In the genomic region with DNA sequence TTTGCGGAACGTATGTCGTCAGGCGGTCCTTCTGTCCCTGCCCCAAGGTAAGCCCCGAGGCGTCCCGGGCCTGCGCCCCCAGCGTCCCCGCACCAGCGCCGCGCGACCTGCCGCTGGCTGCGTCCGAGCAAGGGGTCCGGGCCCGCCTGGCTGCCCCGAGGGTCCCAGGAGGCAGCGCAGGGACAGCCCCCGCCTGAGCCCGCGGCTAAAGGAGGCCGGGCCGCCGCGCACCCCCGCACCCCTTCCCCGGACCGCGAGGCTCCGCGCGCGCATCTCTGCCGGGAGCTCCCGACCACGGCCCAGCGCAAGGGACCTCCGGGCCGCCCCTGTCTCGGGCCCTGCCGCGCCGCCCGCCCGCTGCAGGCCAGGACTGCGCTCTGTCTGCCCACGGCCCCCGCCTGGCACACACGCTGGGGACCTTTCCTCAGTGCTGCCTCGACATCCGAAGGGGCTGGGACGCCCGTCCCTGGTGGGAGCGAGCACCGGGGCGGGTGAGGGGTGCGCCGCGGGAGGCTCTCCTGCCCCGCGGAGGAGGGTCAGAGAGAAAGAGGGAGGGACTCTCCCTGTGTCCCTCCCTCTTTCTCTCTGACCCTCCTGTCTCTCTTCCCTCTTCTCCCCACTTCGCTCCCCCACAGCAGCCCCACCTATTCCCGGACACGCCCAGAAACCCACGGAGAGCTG, we compare ENCODE assay signal across 9 cellular contexts. TPM values are rescaled to one million over a fixed set of nuclear protein-coding genes. Genes with fewer than 3 reads are reported as not detected.
DNase-seq lines count a peak whose midpoint lies in the region; ATAC-seq and TF ChIP-seq lines count a peak whose summit lies in the region.
"Had no signal": no experiment of that assay in that cellular context is flagged by ENCODE, and none has a peak within 500 bp of the region (broad histone marks: within the 10 kb centered on the region; RNA-seq: fewer than 3 reads in every experiment).

No MANE protein-coding gene starts in this region.

- H3K4me3 ChIP-seq in A673 (ENCODE audit: low read depth, low read length, poor library complexity, severe bottlenecking) (peak overlapping the region; percentile 43), HUES64 (ENCODE audit: low read length) (peak overlapping the region; percentile 62), esophagus (ENCODE audit: low read depth in 1 of 2, low read length in 2 of 2) (peak overlapping the region; percentile 23 to 26), muscle layer of duodenum (ENCODE audit: low read depth in 1 of 2, low read length in 2 of 2) (peak overlapping the region; percentile 26 to 60), adrenal gland (peak overlapping the region in 2 of 4 donors; percentile 19 to 64)

- no peak for DNase-seq in A673 (ENCODE audit: low spot score)
- no peak for DNase-seq in NK-92 (lab: John Stamatoyannopoulos, UW; ENCODE audit: unreplicated experiment)
- no peak for DNase-seq in adrenal gland
- DNase-seq in erythroblast (lab: John Stamatoyannopoulos, UW): no peak
- DNase-seq: NCI-H524 treated with DMSO at 0.1 percent for 48 hours had no signal

- no peak for ATAC-seq in HG03039 (IDR thresholded peaks at IDR 0.05; ENCODE audit: unreplicated experiment)

- TF ChIP-seq POLR2A in adrenal gland (IDR thresholded peaks at IDR 0.05): no peak
- TF ChIP-seq POLR2A in erythroblast (IDR thresholded peaks at IDR 0.05; ENCODE audit: low read length): no peak

- H3K9me3 ChIP-seq in A673 (ENCODE audit: low read depth, low read length, poor library complexity, severe bottlenecking) (no peaks in the 10 kb centered on the region), HUES64 (ENCODE audit: insufficient read depth, low read depth, low read length) (no peaks in the 10 kb centered on the region), esophagus (ENCODE audit: control insufficient read depth in 2 of 2, insufficient read depth in 1 of 2, low read depth in 1 of 2, low read length in 1 of 2) (no peaks in the 10 kb centered on the region), muscle layer of duodenum (ENCODE audit: control insufficient read depth in 1 of 2, low read length in 2 of 2) (no peaks in the 10 kb centered on the region), adrenal gland (replicated peaks in 1 of 3) (no peaks in the 10 kb centered on the region)

- CTCF ChIA-PET in A673 (lab: Charles Lee): no interaction called here

- intact Hi-C loops in A673 (cut with micrococcal nuclease; ENCODE audit: unreplicated experiment) (no loop called here), adrenal gland (cut with DNase I) (no loop called here)

- H3K27me3 ChIP-seq in A673 (replicated peaks; ENCODE audit: insufficient read depth, low read depth, low read length, poor library complexity) (no peaks in the 10 kb centered on the region), HUES64 (ENCODE audit: insufficient read depth, low read length) (peaks cover 27% of the 10 kb centered on the region), esophagus (ENCODE audit: control insufficient read depth in 1 of 2, insufficient read depth in 2 of 2, low read length in 2 of 2) (no peaks in the 10 kb centered on the region), muscle layer of duodenum (ENCODE audit: low read depth, low read length) (no peaks in the 10 kb centered on the region), adrenal gland (no peaks in the 10 kb centered on the region)

- no TSS peak for BruUV-seq in A673 (replicated peaks; lab: Mats Ljungman, UMichigan)

- WGBS in HUES64: 1% methylated on average over 68 of the region's 68 CpGs
- 3% methylated on average over 45 to 68 of the region's 68 CpGs for WGBS in esophagus, 2 donors
- 1 to 2% (median 2%) methylated on average over 10 to 68 of the region's 68 CpGs for WGBS in adrenal gland, 4 donors

- H3K9ac ChIP-seq in HUES64 (ENCODE audit: low read depth, low read length): peak overlapping the region; percentile 52

- H3K36me3 ChIP-seq in A673 (ENCODE audit: insufficient read depth, low read length, poor library complexity, severe bottlenecking): no peaks in the 10 kb centered on the region
- H3K36me3 ChIP-seq in HUES64 (ENCODE audit: insufficient read depth, low read length): no peaks in the 10 kb centered on the region
- H3K36me3 ChIP-seq in esophagus (ENCODE audit: control insufficient read depth in 2 of 2, insufficient read depth in 2 of 2, low read length in 1 of 2): peaks cover 0 to 12% of the 10 kb centered on the region in 2 donors
- peaks cover 5 to 15% of the 10 kb centered on the region in 2 donors for H3K36me3 ChIP-seq in muscle layer of duodenum (ENCODE audit: control insufficient read depth in 1 of 2, insufficient read depth in 2 of 2, low read length in 2 of 2)
- H3K36me3 ChIP-seq in adrenal gland (replicated peaks in 1 of 2): peaks cover 0 to 5% of the 10 kb centered on the region in 2 donors

- TF ChIP-seq CTCF in A673 (conservative IDR thresholded peaks at IDR 0.05; ENCODE audit: low read depth, low read length) (no peak), adrenal gland (IDR thresholded peaks at IDR 0.05) (no peak)

- no peak overlapping the region for H3K27ac ChIP-seq in A673 (ENCODE audit: low read depth, low read length, poor library complexity, severe bottlenecking)
- no peak overlapping the region for H3K27ac ChIP-seq in HUES64 (ENCODE audit: low read depth, low read length)
- no peak overlapping the region for H3K27ac ChIP-seq in esophagus (ENCODE audit: low read depth in 2 of 2, low read length in 1 of 2)
- H3K27ac ChIP-seq in muscle layer of duodenum (ENCODE audit: low read length): no peak overlapping the region
- no peak overlapping the region for H3K27ac ChIP-seq in adrenal gland

- H3K4me1 ChIP-seq in A673 (ENCODE audit: insufficient read depth, low read length, poor library complexity, severe bottlenecking) (no peaks in the 10 kb centered on the region), HUES64 (ENCODE audit: insufficient read depth, low read length) (no peaks in the 10 kb centered on the region), esophagus (ENCODE audit: control insufficient read depth in 2 of 2, insufficient read depth in 2 of 2, low read length in 1 of 2) (peaks cover 4 to 6% of the 10 kb centered on the region in 2 donors), muscle layer of duodenum (ENCODE audit: control insufficient read depth in 1 of 2, insufficient read depth in 2 of 2, low read length in 2 of 2) (peaks cover 0 to 10% of the 10 kb centered on the region in 2 donors), adrenal gland (replicated peaks in 1 of 2) (peaks cover 0 to 7% of the 10 kb centered on the region in 2 donors)

- POLR2A ChIA-PET in A673 (lab: Charles Lee; ENCODE audit: low non-redundant PET): no interaction called here

RNA-seq across cellular contexts. Expression of a gene that starts 25.0 kb away (rescaled TPM):
- total RNA-seq in A673 (2021) (not detected in 2 replicates), adrenal gland (10 to 100 TPM in 5 of 8 donors, 1 to 10 TPM in 3; 3.3 to 38.0 (median 15.2) TPM)
- polyA plus RNA-seq in HUES64 (2013, experiment 1 of 2): 0.20 TPM
- 0.57 TPM for polyA plus RNA-seq in HUES64 (2013, experiment 2 of 2)
- polyA plus RNA-seq in esophagus (under 1 TPM; 0.01 to 0.04 TPM), adrenal gland (10 to 100 TPM in 1 of 3 donors, 1 to 10 TPM in 2; 3.0 to 13.7 (median 7.0) TPM)
